Comparison of ENCODE assay signal across 8 cellular contexts in genomic region chr18:62425465-62426190, GRCh38.
DNase-seq lines count a peak whose midpoint lies in the region; ATAC-seq and TF ChIP-seq lines count a peak whose summit lies in the region.

No MANE protein-coding gene starts in this region.

- peak; percentile 72 for TF ChIP-seq CTCF in WI38 (IDR thresholded peaks at IDR 0.05; ENCODE audit: low read depth, low read length)

- H3K36me3 ChIP-seq in ES-I3 (ENCODE audit: insufficient read depth, low read length) (no peaks in the 10 kb centered on the region), skeletal muscle tissue (ENCODE audit: control insufficient read depth in 3 of 3, insufficient read depth in 3 of 3, low read length in 3 of 3) (no peaks in the 10 kb centered on the region)

- H3K9me3 ChIP-seq in ES-I3 (ENCODE audit: control insufficient read depth, insufficient read depth, low read length), result no peaks in the 10 kb centered on the region
- no peaks in the 10 kb centered on the region for H3K9me3 ChIP-seq in skeletal muscle tissue (ENCODE audit: control insufficient read depth in 3 of 3, low read length in 3 of 3)

- H3K4me1 ChIP-seq in ES-I3 (ENCODE audit: insufficient read depth, low read length) (no peaks in the 10 kb centered on the region), skeletal muscle tissue (ENCODE audit: control insufficient read depth in 3 of 3, insufficient read depth in 3 of 3, low read length in 3 of 3) (peaks cover 16 to 23% (median 22%) of the 10 kb centered on the region in 3 donors)

- no peaks in the 10 kb centered on the region for H3K27me3 ChIP-seq in skeletal muscle tissue (ENCODE audit: control insufficient read depth in 3 of 3, insufficient read depth in 3 of 3, low read length in 3 of 3)

- DNase-seq in NCI-H226 (peak; percentile 76), cerebellar nuclear complex (lab: John Stamatoyannopoulos, UW) (peak; percentile 82 to 92), iPS-NIHi7 (ENCODE audit: extremely low spot score) (peak; percentile 82), GM19240 (ENCODE audit: insufficient read length, low spot score) (no peak)

- peak overlapping the region; percentile 38 for H3K4me3 ChIP-seq in WI38 (ENCODE audit: low read depth, low read length)
- H3K4me3 ChIP-seq in skeletal muscle tissue (ENCODE audit: low read length in 3 of 3), result peak overlapping the region; percentile 60 to 78 (median 66)

- H3K9ac ChIP-seq in ES-I3 (ENCODE audit: low read depth, low read length) (peak overlapping the region; percentile 59), skeletal muscle tissue (ENCODE audit: low read depth in 1 of 3, low read length in 3 of 3) (peak overlapping the region; percentile 83 to 85 (median 84))

- H3K27ac ChIP-seq in skeletal muscle tissue (ENCODE audit: low read depth, low read length), result peak overlapping the region; percentile 96

- peak; percentile 53 for ATAC-seq in HG03159 (IDR thresholded peaks at IDR 0.05; ENCODE audit: unreplicated experiment)
